In the genomic region with DNA sequence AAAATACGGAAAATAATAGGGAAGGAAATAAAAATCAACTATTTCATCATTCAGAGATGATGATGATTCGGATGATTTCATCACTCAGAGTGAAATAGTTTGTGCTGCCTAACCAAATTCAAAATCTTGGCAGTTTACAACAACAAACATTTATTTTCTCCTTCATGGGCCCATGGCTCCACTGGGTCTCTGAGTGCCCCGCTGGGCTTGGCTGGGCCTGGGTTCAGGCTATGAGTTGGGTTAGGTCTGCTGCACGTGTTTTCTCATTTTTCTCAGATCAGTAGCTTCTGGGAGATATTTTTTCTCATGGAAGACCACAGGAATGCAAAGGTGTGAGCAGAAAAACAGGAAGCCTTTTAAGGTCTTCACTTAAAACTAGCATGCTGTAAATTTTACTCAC, we compare ENCODE assay signal across 24 cellular contexts. TPM values are rescaled to one million over a fixed set of nuclear protein-coding genes. Genes with fewer than 3 reads are reported as not detected.
DNase-seq lines count a peak whose midpoint lies in the region; ATAC-seq, FAIRE-seq and TF ChIP-seq lines count a peak whose summit lies in the region.
"Had no signal": no experiment of that assay in that cellular context is flagged by ENCODE, and none has a peak within 500 bp of the region (broad histone marks: within the 10 kb centered on the region; RNA-seq: fewer than 3 reads in every experiment).

No MANE protein-coding gene starts in this region.

- H2BK20ac ChIP-seq in H9 (ENCODE audit: low read depth, low read length, poor library complexity, severe bottlenecking) = no peak overlapping the region

- H3K4me1 ChIP-seq in foreskin keratinocyte = peaks cover 24% of the 10 kb centered on the region
- H3K4me1 ChIP-seq in H9 (ENCODE audit: insufficient read depth, low read length) = no peaks in the 10 kb centered on the region

- H4K91ac ChIP-seq in H9 (ENCODE audit: insufficient read length, low read depth, low read length) = no peak overlapping the region

- no peaks in the 10 kb centered on the region for H3K79me1 ChIP-seq in H9 (ENCODE audit: insufficient read depth, low read depth, low read length, poor library complexity, severe bottlenecking)

- H4K8ac ChIP-seq in H9 (replicated peaks; ENCODE audit: insufficient read length, low read depth, low read length) = no peak overlapping the region

- H3K4me2 ChIP-seq in H9 (ENCODE audit: insufficient read depth, insufficient read length, low read length) = no peak overlapping the region

- no peak overlapping the region for H3K23ac ChIP-seq in H9 (ENCODE audit: insufficient read length, low read depth, low read length)

- no peaks in the 10 kb centered on the region for H3K36me3 ChIP-seq in brain microvascular endothelial cell (replicated peaks)
- H3K36me3 ChIP-seq: BLaER1 treated with 17β-estradiol and CSF1 and Interleukin-3, amounts not matched to agents 10 nM and 100 nM; gastrocnemius medialis; tibial nerve had no signal

- no peak overlapping the region for H2BK5ac ChIP-seq in H9 (ENCODE audit: insufficient read length, low read length)

- H3K9ac ChIP-seq in H9 (ENCODE audit: extremely low read depth, insufficient read length, low read length) = no peak overlapping the region
- H3K9ac ChIP-seq: BLaER1 treated with 17β-estradiol and CSF1 and Interleukin-3, amounts not matched to agents 10 nM and 100 nM had no signal

- no peak overlapping the region for H3T11ph ChIP-seq in H9 (ENCODE audit: low read length)

- no peaks in the 10 kb centered on the region for H3K23me2 ChIP-seq in H9 (ENCODE audit: insufficient read length, low read depth, low read length, poor library complexity, severe bottlenecking)

- no peak overlapping the region for H3K56ac ChIP-seq in H9 (ENCODE audit: insufficient read length, low read depth, low read length)

- H4K5ac ChIP-seq in H9 (ENCODE audit: insufficient read length, low read depth, low read length) = no peak overlapping the region

- no peaks in the 10 kb centered on the region for H3K9me3 ChIP-seq in H9 (ENCODE audit: control insufficient read depth, low read depth, low read length)
- H3K9me3 ChIP-seq: BLaER1 treated with 17β-estradiol and CSF1 and Interleukin-3, amounts not matched to agents 10 nM and 100 nM; gastrocnemius medialis; tibial nerve had no signal

- H2AK5ac ChIP-seq in H9 (ENCODE audit: insufficient read length, low read length) = no peak overlapping the region

- H3K9me3 Mint-ChIP-seq in H9 = peaks cover under 1 to 2% of the 10 kb centered on the region in 2 experiments; a peak in 3 of 5 replicates
- H3K9me3 Mint-ChIP-seq: activated CD4-positive, alpha-beta memory T cell treated with anti-CD3 and anti-CD28 coated beads, Interleukin-2, amount 10 ng/mL, durations not matched to agents 7 days and 5 days; activated naive CD8-positive, alpha-beta T cell treated with anti-CD3 and anti-CD28 coated beads, Interleukin-2, amount 10 ng/mL, durations not matched to agents 7 days and 5 days; activated T-cell treated with anti-CD3 and anti-CD28 coated beads, Interleukin-2, amount 50 U/mL, for 4 hours; neural crest cell had no signal

- no peak overlapping the region for H3K4ac ChIP-seq in H9 (ENCODE audit: low read depth, low read length)

- no peaks in the 10 kb centered on the region for H4K20me1 ChIP-seq in H9 (ENCODE audit: control insufficient read depth, insufficient read depth, insufficient read length)
- H4K20me1 ChIP-seq: BLaER1 treated with 17β-estradiol and CSF1 and Interleukin-3, amounts not matched to agents 10 nM and 100 nM had no signal

- no peak overlapping the region for H3K4me3 Mint-ChIP-seq in H9
- H3K4me3 Mint-ChIP-seq: activated CD4-positive, alpha-beta memory T cell treated with anti-CD3 and anti-CD28 coated beads, Interleukin-2, amount 10 ng/mL, durations not matched to agents 7 days and 5 days; activated naive CD8-positive, alpha-beta T cell treated with anti-CD3 and anti-CD28 coated beads, Interleukin-2, amount 10 ng/mL, durations not matched to agents 7 days and 5 days; activated T-cell treated with anti-CD3 and anti-CD28 coated beads, Interleukin-2, amount 50 U/mL, for 4 hours; neural crest cell had no signal

- H3K4me1 Mint-ChIP-seq in H9 = peaks cover 5 to 13% of the 10 kb centered on the region in 2 experiments; a peak in 3 of 4 replicates
- H3K4me1 Mint-ChIP-seq: activated naive CD8-positive, alpha-beta T cell treated with anti-CD3 and anti-CD28 coated beads, Interleukin-2, amount 10 ng/mL, durations not matched to agents 7 days and 5 days had no signal

- ATAC-seq in foreskin keratinocyte = no peak
- ATAC-seq: activated T-cell treated with anti-CD3 and anti-CD28 coated beads, Interleukin-2, amount 50 U/mL, for 4 hours; gastrocnemius medialis had no signal

- TF ChIP-seq CTCF in brain microvascular endothelial cell (IDR thresholded peaks at IDR 0.05; ENCODE audit: low read depth, low read length, missing control alignments) (no peak), foreskin keratinocyte (conservative IDR thresholded peaks at IDR 0.05) (no peak), H9 (conservative IDR thresholded peaks at IDR 0.05) (no peak)

- H2BK12ac ChIP-seq in H9 (ENCODE audit: insufficient read length, low read depth, low read length) = no peak overlapping the region

- H3K4me3 ChIP-seq in brain microvascular endothelial cell (ENCODE audit: low read depth, low read length) = no peak overlapping the region
- H3K4me3 ChIP-seq: BLaER1 treated with 17β-estradiol and CSF1 and Interleukin-3, amounts not matched to agents 10 nM and 100 nM; gastrocnemius medialis; tibial nerve had no signal

- H3K27ac ChIP-seq in brain microvascular endothelial cell = peak overlapping the region; percentile 38
- peak overlapping the region; percentile 78 for H3K27ac ChIP-seq in foreskin keratinocyte
- no peak overlapping the region for H3K27ac ChIP-seq in H9 (ENCODE audit: insufficient read length, low read depth, low read length)
- H3K27ac ChIP-seq: gastrocnemius medialis, tibial nerve had no signal

- no peak for FAIRE-seq in urothelium cell line (lab: Jason Lieb, UNC)
- FAIRE-seq: GM18507 had no signal

- no peak overlapping the region for H2BK15ac ChIP-seq in H9 (ENCODE audit: low read depth, low read length)

- H2AFZ ChIP-seq in H9 (ENCODE audit: low read length) = no peak overlapping the region

- no peak overlapping the region; a peak in 3 of 7 replicates for H3K27ac Mint-ChIP-seq in H9
- H3K27ac Mint-ChIP-seq: activated CD4-positive, alpha-beta memory T cell treated with anti-CD3 and anti-CD28 coated beads, Interleukin-2, amount 10 ng/mL, durations not matched to agents 7 days and 5 days; activated naive CD8-positive, alpha-beta T cell treated with anti-CD3 and anti-CD28 coated beads, Interleukin-2, amount 10 ng/mL, durations not matched to agents 7 days and 5 days had no signal

- WGBS in H9 (ENCODE audit: extremely low coverage, insufficient read length, low lambda C conversion rate) = no CpG with 5 or more reads among the region's 4 CpGs

- H3K27me3 Mint-ChIP-seq in H9 (ENCODE audit: low read depth) = peaks cover 2% of the 10 kb centered on the region; the same call in 1 of the 2 replicates
- H3K27me3 Mint-ChIP-seq: activated CD4-positive, alpha-beta memory T cell treated with anti-CD3 and anti-CD28 coated beads, Interleukin-2, amount 10 ng/mL, durations not matched to agents 7 days and 5 days; activated naive CD8-positive, alpha-beta T cell treated with anti-CD3 and anti-CD28 coated beads, Interleukin-2, amount 10 ng/mL, durations not matched to agents 7 days and 5 days had no signal

- no peak overlapping the region for H3K18ac ChIP-seq in H9 (ENCODE audit: insufficient read length, low read depth, low read length)

- DNase-seq in M059J (ENCODE audit: low read depth) = peak; percentile 60
- DNase-seq in brain microvascular endothelial cell = no peak
- DNase-seq in foreskin keratinocyte = peak in 1 of 2 donors; percentile 81
- peak; percentile 61 for DNase-seq in urothelium cell line (ENCODE audit: low spot score)
- no peak for DNase-seq in H9
- DNase-seq in islet precursor cell = no peak
- DNase-seq in DMS153 (lab: John Stamatoyannopoulos, UW) = no peak
- DNase-seq: activated CD4-positive, alpha-beta memory T cell treated with anti-CD3 and anti-CD28 coated beads, Interleukin-2, amount 10 ng/mL, durations not matched to agents 7 days and 5 days; activated naive CD8-positive, alpha-beta T cell treated with anti-CD3 and anti-CD28 coated beads, Interleukin-2, amount 10 ng/mL, durations not matched to agents 7 days and 5 days; activated T-cell treated with anti-CD3 and anti-CD28 coated beads, Interleukin-2, amount 50 U/mL, for 4 hours; central memory CD4-positive, alpha-beta T cell; effector CD8-positive, alpha-beta T cell; gastrocnemius medialis; MM.1S; NCI-H1694 treated with DMSO at 0.1 percent for 48 hours; NCI-H446; NK-92 treated with Interleukin-12 subunit alpha and Interleukin-12 subunit beta, amount 100 ng/mL, for 24 hours; retina; stimulated activated naive CD4-positive, alpha-beta T cell treated with Interleukin-2 at 50 U/mL for 16 hours; T-helper 1 cell had no signal

- no peak overlapping the region for H3K14ac ChIP-seq in H9 (ENCODE audit: insufficient read depth, low read length)

- in situ Hi-C loops in brain microvascular endothelial cell (cut with HindIII; ENCODE audit: low pct_ligation_motif_present, low sequenced_read_pairs) = no loop called here

- no peaks in the 10 kb centered on the region for H3K27me3 ChIP-seq in brain microvascular endothelial cell (replicated peaks)
- H3K27me3 ChIP-seq in foreskin keratinocyte = no peaks in the 10 kb centered on the region
- H3K27me3 ChIP-seq in H9 (ENCODE audit: insufficient read depth, low read length) = no peaks in the 10 kb centered on the region
- H3K27me3 ChIP-seq: BLaER1 treated with 17β-estradiol and CSF1 and Interleukin-3, amounts not matched to agents 10 nM and 100 nM; gastrocnemius medialis; tibial nerve had no signal

- peaks cover under 1 to 2% (median 2%) of the 10 kb centered on the region in 3 experiments; a peak in 5 of 7 replicates for H3K36me3 Mint-ChIP-seq in H9 (ENCODE audit: insufficient read depth in 1 of 3, low read depth in 3 of 3)
- H3K36me3 Mint-ChIP-seq: activated naive CD8-positive, alpha-beta T cell treated with anti-CD3 and anti-CD28 coated beads, Interleukin-2, amount 10 ng/mL, durations not matched to agents 7 days and 5 days had no signal

- H3K79me2 ChIP-seq in H9 (ENCODE audit: insufficient read depth, low read length) = no peaks in the 10 kb centered on the region

- no peak overlapping the region for H2BK120ac ChIP-seq in H9 (ENCODE audit: low read depth, low read length, poor library complexity, severe bottlenecking)

RNA-seq across cellular contexts. Expression of gene F2RL1, which starts 24.0 kb away (rescaled TPM):
- 118 and 125 TPM in 2 replicates for total RNA-seq in M059J (2014; rRNA removed; shearing (Covaris generic))
- total RNA-seq in foreskin keratinocyte (72.4 and 77.5 TPM in 2 replicates), H9 (2021) (22.4 and 23.0 TPM in 2 replicates)
- polyA plus RNA-seq in foreskin keratinocyte = 32.8 and 36.8 TPM in 2 replicates

RNA-seq across cellular contexts. Expression of gene S100Z, which starts 54.9 kb away (rescaled TPM):
- total RNA-seq in M059J (2014; rRNA removed; shearing (Covaris generic)) = not detected in 2 replicates
- total RNA-seq in foreskin keratinocyte (not detected in 2 replicates), H9 (2021) (not detected in 2 replicates)
- polyA plus RNA-seq in foreskin keratinocyte = not detected in 2 replicates
- total RNA-seq: gastrocnemius medialis, neural crest cell had no signal

Comparison
In these comparisons a context has a peak if more than half of its experiments do, and no peak if none do; other contexts are left out.
1. DNase-seq: peak in M059J (single experiment) and urothelium cell line (single experiment); none in brain microvascular endothelial cell (single experiment), H9 (single experiment), islet precursor cell (single experiment) and DMS153 (single experiment).